ENCODE assay signal across 8 cellular contexts in genomic region chr17:29931253-29931932, GRCh38. TPM values are rescaled to one million over a fixed set of nuclear protein-coding genes. Genes with fewer than 3 reads are reported as not detected.
DNase-seq lines count a peak whose midpoint lies in the region; ATAC-seq and TF ChIP-seq lines count a peak whose summit lies in the region.

No MANE protein-coding gene starts in this region.

- H3K4me1 ChIP-seq in adipocyte (ENCODE audit: control insufficient read depth, insufficient read depth, low read length) (peaks cover 29% of the 10 kb centered on the region), rectal smooth muscle tissue (ENCODE audit: control insufficient read depth, insufficient read depth, low read length) (peaks cover 8% of the 10 kb centered on the region)

- peak; percentile 55 for ATAC-seq in HG02763 (IDR thresholded peaks at IDR 0.05; ENCODE audit: unreplicated experiment)
- peak; percentile 75 for ATAC-seq in left ventricle myocardium superior
- no peak for ATAC-seq in GM18858 (IDR thresholded peaks at IDR 0.05; ENCODE audit: unreplicated experiment)

- peak; percentile 80 to 96 (median 91) for DNase-seq in NCI-H1417 (lab: John Stamatoyannopoulos, UW)
- peak; percentile 84 for DNase-seq in SKM-1 treated with dmso at 0.1 percent for 144 hours (lab: John Stamatoyannopoulos, UW; ENCODE audit: unreplicated experiment)
- DNase-seq in adipocyte (ENCODE audit: low read depth) = peak; percentile 94
- peak; percentile 60 for DNase-seq in left ventricle myocardium superior

- H3K9ac ChIP-seq in adipocyte (ENCODE audit: low read length) = peak overlapping the region; percentile 92
- no peak overlapping the region for H3K9ac ChIP-seq in rectal smooth muscle tissue (ENCODE audit: low read length)

- H3K27me3 ChIP-seq in adipocyte (replicated peaks; ENCODE audit: control insufficient read depth, insufficient read depth, low read length) (no peaks in the 10 kb centered on the region), rectal smooth muscle tissue (ENCODE audit: control insufficient read depth, insufficient read depth, low read length) (no peaks in the 10 kb centered on the region)

- intact Hi-C loops in left ventricle myocardium superior (cut with micrococcal nuclease) = loop anchor here (1.0 kb wide), 1 partner anchor 123 kb away; no protein-coding TSS in a partner anchor

- H3K36me3 ChIP-seq in adipocyte (ENCODE audit: control insufficient read depth, insufficient read depth, low read length, severe bottlenecking) = no peaks in the 10 kb centered on the region
- no peaks in the 10 kb centered on the region for H3K36me3 ChIP-seq in rectal smooth muscle tissue (ENCODE audit: control insufficient read depth, insufficient read depth, low read length)

- H3K9me3 ChIP-seq in adipocyte (ENCODE audit: control insufficient read depth, low read length) = no peaks in the 10 kb centered on the region

- TF ChIP-seq CTCF in GM12873 (IDR thresholded peaks at IDR 0.05; ENCODE audit: insufficient read depth, low read depth, low read length, missing control alignments) = peak; percentile 86

- no peak overlapping the region for H3K27ac ChIP-seq in rectal smooth muscle tissue (ENCODE audit: low read depth, low read length)

- H3K4me3 ChIP-seq in adipocyte (ENCODE audit: low read length) = peak overlapping the region; percentile 95
- peak overlapping the region; percentile 87 for H3K4me3 ChIP-seq in rectal smooth muscle tissue (ENCODE audit: low read length)

RNA-seq across cellular contexts. Expression of gene SSH2, which starts 1.4 kb away (rescaled TPM):
- total RNA-seq in left ventricle myocardium superior = 36.8 TPM

RNA-seq across cellular contexts. Expression of gene EFCAB5, which starts 10.0 kb away (rescaled TPM):
- total RNA-seq in left ventricle myocardium superior = 0.35 TPM
